Comparison of ENCODE assay signal across 11 cellular contexts in the genomic region with DNA sequence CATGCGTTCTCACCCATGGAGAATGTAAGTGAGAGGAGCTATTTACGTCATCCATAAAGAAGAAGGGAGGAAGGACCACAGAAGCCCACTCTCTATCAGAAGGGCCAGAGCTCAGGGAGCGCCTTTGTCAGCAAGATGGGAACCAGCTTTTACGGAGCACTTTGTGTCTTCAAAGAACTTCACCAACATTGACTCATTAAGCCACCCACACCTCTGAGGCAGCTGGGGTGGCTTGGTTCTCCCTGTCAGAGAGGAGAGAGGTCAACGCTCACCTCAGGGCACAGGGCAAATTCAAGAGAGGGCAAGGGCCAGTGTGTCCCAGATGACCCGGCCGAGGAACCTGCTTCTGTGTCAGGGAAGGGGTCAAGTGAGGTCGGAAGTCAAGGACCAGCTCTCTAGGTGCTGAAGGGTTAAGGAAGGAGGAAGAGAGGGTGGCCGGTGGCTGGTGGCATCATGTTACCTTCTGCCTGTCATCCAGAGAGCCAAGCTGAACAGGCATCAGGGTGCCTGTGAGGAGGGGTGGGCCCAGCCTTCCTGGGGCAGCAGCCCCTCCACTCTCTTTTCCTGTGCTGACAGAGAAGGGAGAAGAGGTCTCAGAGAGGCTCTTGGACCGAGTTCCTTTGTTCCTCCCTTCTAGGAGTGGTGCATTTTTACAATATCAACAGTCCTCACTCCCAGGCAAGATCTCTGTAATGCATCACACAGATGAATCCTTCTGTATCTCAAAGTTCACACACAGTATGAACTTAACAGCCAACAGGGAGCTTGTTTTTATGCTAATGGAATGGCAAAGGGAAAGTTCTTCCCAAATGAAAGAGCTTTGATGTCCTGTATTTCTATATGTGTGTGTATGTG.
A peak's percentile ranks its signal among the peaks of the same experiment; 100 is the strongest.
DNase-seq lines count a peak whose midpoint lies in the region; ATAC-seq and TF ChIP-seq lines count a peak whose summit lies in the region.
"Had no signal": no experiment of that assay in that cellular context is flagged by ENCODE, and none has a peak within 500 bp of the region (broad histone marks: within the 10 kb centered on the region; RNA-seq: fewer than 3 reads in every experiment).

No MANE protein-coding gene starts in this region.

- H3K9me1 ChIP-seq in IMR-90 (ENCODE audit: insufficient read depth, low read length) = peaks cover 14% of the 10 kb centered on the region

- peak overlapping the region; percentile 49 for H3K14ac ChIP-seq in IMR-90 (replicated peaks; ENCODE audit: low read depth, low read length)

- H3K27me3 ChIP-seq in IMR-90 (ENCODE audit: control insufficient read depth, insufficient read depth, low read length) (no peaks in the 10 kb centered on the region), mucosa of rectum (ENCODE audit: control insufficient read depth in 2 of 2, insufficient read depth in 2 of 2, low read length in 2 of 2) (no peaks in the 10 kb centered on the region)

- no peaks in the 10 kb centered on the region for H4K20me1 ChIP-seq in IMR-90 (ENCODE audit: insufficient read depth, low read length)

- peak overlapping the region; percentile 73 for H3K4ac ChIP-seq in IMR-90 (ENCODE audit: low read depth, low read length)

- peak overlapping the region; percentile 86 for H3K27ac ChIP-seq in 22Rv1
- H3K27ac ChIP-seq in IMR-90 (ENCODE audit: insufficient read depth, low read length) = no peak overlapping the region
- H3K27ac ChIP-seq in mucosa of rectum (ENCODE audit: low read depth in 2 of 2, low read length in 2 of 2) = peak overlapping the region; percentile 96 to 97

- H4K8ac ChIP-seq in IMR-90 (ENCODE audit: low read depth in 2 of 2, low read length in 2 of 2) = peak overlapping the region in 1 of 2 experiments; percentile 60; a peak in 2 of 4 replicates

- H3K4me2 ChIP-seq in IMR-90 (ENCODE audit: low read depth, low read length) = no peak overlapping the region

- H2BK15ac ChIP-seq in IMR-90 (ENCODE audit: low read depth, low read length) = peak overlapping the region; percentile 16; the same call in 2 of the 3 replicates

- H3K23ac ChIP-seq in IMR-90 (ENCODE audit: low read depth, low read length) = peak overlapping the region; percentile 66; the same call in 1 of the 2 replicates

- H2AFZ ChIP-seq in IMR-90 (replicated peaks; ENCODE audit: low read length, poor library complexity) = no peak overlapping the region

- BruUV-seq in IMR-90 (replicated peaks; lab: Mats Ljungman, UMichigan) = no TSS peak

- H3K4me1 ChIP-seq in IMR-90 (ENCODE audit: control insufficient read depth, insufficient read depth, low read length) (peaks cover 17% of the 10 kb centered on the region), mucosa of rectum (ENCODE audit: control insufficient read depth in 2 of 2, insufficient read depth in 2 of 2, low read length in 2 of 2) (peaks cover 44 to 66% of the 10 kb centered on the region in 2 donors)

- dilution Hi-C loops in IMR-90 (cut with HindIII; ENCODE audit: low sequenced_read_pairs, unreplicated experiment) = no loop called here

- peak overlapping the region; percentile 70 for H3K18ac ChIP-seq in IMR-90 (ENCODE audit: low read depth, low read length)

- no peak for TF ChIP-seq RAD21 in IMR-90 (IDR thresholded peaks at IDR 0.05; ENCODE audit: low read length)

- WGBS in IMR-90 (ENCODE audit: extremely low coverage in 2 of 2, insufficient read length in 1 of 2), 2 experiments = no CpG with 5 or more reads among the region's 10 CpGs

- peak overlapping the region; percentile 84 for H2BK5ac ChIP-seq in IMR-90 (ENCODE audit: low read depth, low read length, poor library complexity, severe bottlenecking)

- H2BK120ac ChIP-seq in IMR-90 (ENCODE audit: low read depth, low read length) = peak overlapping the region; percentile 46

- TF ChIP-seq CTCF in 22Rv1 (IDR thresholded peaks at IDR 0.05) = no peak
- no peak for TF ChIP-seq CTCF in IMR-90 (conservative IDR thresholded peaks at IDR 0.05; ENCODE audit: low read depth, low read length)

- H3K9me3 ChIP-seq in IMR-90 (ENCODE audit: control insufficient read depth, insufficient read depth, low read length) (no peaks in the 10 kb centered on the region), mucosa of rectum (ENCODE audit: control insufficient read depth in 2 of 2, low read length in 2 of 2) (no peaks in the 10 kb centered on the region)

- ATAC-seq in IMR-90 (ENCODE audit: low read depth) = peak; percentile 57

- H3K56ac ChIP-seq in IMR-90 (ENCODE audit: extremely low read depth, insufficient read depth, low read length) = no peak overlapping the region

- DNase-seq in IMR-90 = peak; percentile 29
- peak; percentile 27 for DNase-seq in amniotic epithelial cell (ENCODE audit: low read depth)
- no peak for DNase-seq in NCI-H524 treated with DMSO at 0.1 percent for 48 hours (lab: John Stamatoyannopoulos, UW)
- no peak for DNase-seq in activated CD4-positive, CD25-positive, alpha-beta regulatory T cell (lab: John Stamatoyannopoulos, UW)
- DNase-seq in activated CD8-positive, alpha-beta memory T cell treated with anti-CD3 and anti-CD28 coated beads, Interleukin-2, amount 50 U/mL, for 4 hours = no peak
- no peak for DNase-seq in COLO829 (ENCODE audit: low spot score)
- DNase-seq: C1 segment of cervical spinal cord, SW 1271 had no signal

- peak overlapping the region; percentile 37 for H2AK9ac ChIP-seq in IMR-90 (replicated peaks; ENCODE audit: low read depth, low read length, poor library complexity)

- H3K9ac ChIP-seq in IMR-90 (ENCODE audit: low read depth, low read length) = no peak overlapping the region
- H3K9ac ChIP-seq in mucosa of rectum (ENCODE audit: low read depth in 1 of 2, low read length in 2 of 2) = peak overlapping the region; percentile 2 to 81

- peak overlapping the region; percentile 72 for H2BK20ac ChIP-seq in IMR-90 (ENCODE audit: low read depth, low read length)

- peak overlapping the region; percentile 35 for H4K91ac ChIP-seq in IMR-90 (ENCODE audit: insufficient read depth, low read depth, low read length)

- POLR2A ChIA-PET in IMR-90 (lab: Charles Lee; ENCODE audit: unreplicated experiment) = no interaction called here

- H3K36me3 ChIP-seq in IMR-90 (ENCODE audit: control insufficient read depth, insufficient read depth, low read length) = no peaks in the 10 kb centered on the region
- H3K36me3 ChIP-seq in mucosa of rectum (ENCODE audit: control insufficient read depth in 2 of 2, insufficient read depth in 2 of 2, low read length in 2 of 2) = no peaks in the 10 kb centered on the region

- H3K4me3 ChIP-seq in IMR-90 (ENCODE audit: insufficient read depth, low read depth, low read length) = no peak overlapping the region
- no peak overlapping the region for H3K4me3 ChIP-seq in mucosa of rectum (ENCODE audit: low read length in 2 of 2)
- H3K4me3 ChIP-seq: lung had no signal

- H2AK5ac ChIP-seq in IMR-90 (ENCODE audit: low read depth, low read length) = peak overlapping the region; percentile 62

- intact Hi-C loops in IMR-90 (cut with micrococcal nuclease) = loop anchor here (5.0 to 10.0 kb wide), 2 partner anchors 107 to 180 kb away; partner anchors contain the start of gene ETS2

- CTCF ChIA-PET in IMR-90 (lab: Yijun Ruan, JAX) = interaction anchor here (1.0 kb wide), 1 partner anchor 44 kb away, joined by 3 read pairs; no protein-coding TSS in a partner anchor

- no peak for TF ChIP-seq POLR2A in IMR-90 (IDR thresholded peaks at IDR 0.05; ENCODE audit: low read depth, low read length)

- no peaks in the 10 kb centered on the region for H3K79me1 ChIP-seq in IMR-90 (ENCODE audit: low read depth in 1 of 2, low read length in 2 of 2)

- H4K5ac ChIP-seq in IMR-90 (ENCODE audit: low read depth, low read length) = peak overlapping the region; percentile 25; the same call in 1 of the 2 replicates

- in situ Hi-C loops in IMR-90 (cut with MboI; ENCODE audit: low sequenced_read_pairs) = no loop called here

TF ChIP-seq in IMR-90, 13 proteins besides CTCF, POLR2A, EP300 and RAD21:
- no peak for TF ChIP-seq CEBPB (IDR thresholded peaks at IDR 0.05; ENCODE audit: low read depth, low read length)
- no peak for TF ChIP-seq CHD1 (IDR thresholded peaks at IDR 0.05; ENCODE audit: low read depth, low read length)
- no peak for TF ChIP-seq ELK1 (IDR thresholded peaks at IDR 0.05; ENCODE audit: borderline replicate concordance, low read depth, low read length)
- TF ChIP-seq SMC3 (IDR thresholded peaks at IDR 0.05; ENCODE audit: low read depth, low read length) = no peak
TF ChIP-seq in IMR-90: peak in this region for 0.

Comparison
In these comparisons a context has a peak if more than half of its experiments do, and no peak if none do; other contexts are left out.
1. DNase-seq: peak in IMR-90 (single experiment) and amniotic epithelial cell (single experiment); none in NCI-H524 treated with DMSO at 0.1 percent for 48 hours (single experiment), activated CD4-positive, CD25-positive, alpha-beta regulatory T cell (0 of 4), activated CD8-positive, alpha-beta memory T cell treated with anti-CD3 and anti-CD28 coated beads, Interleukin-2, amount 50 U/mL, for 4 hours (single experiment) and COLO829 (single experiment).